ENCODE assay signal across 1 cellular context in the genomic region with DNA sequence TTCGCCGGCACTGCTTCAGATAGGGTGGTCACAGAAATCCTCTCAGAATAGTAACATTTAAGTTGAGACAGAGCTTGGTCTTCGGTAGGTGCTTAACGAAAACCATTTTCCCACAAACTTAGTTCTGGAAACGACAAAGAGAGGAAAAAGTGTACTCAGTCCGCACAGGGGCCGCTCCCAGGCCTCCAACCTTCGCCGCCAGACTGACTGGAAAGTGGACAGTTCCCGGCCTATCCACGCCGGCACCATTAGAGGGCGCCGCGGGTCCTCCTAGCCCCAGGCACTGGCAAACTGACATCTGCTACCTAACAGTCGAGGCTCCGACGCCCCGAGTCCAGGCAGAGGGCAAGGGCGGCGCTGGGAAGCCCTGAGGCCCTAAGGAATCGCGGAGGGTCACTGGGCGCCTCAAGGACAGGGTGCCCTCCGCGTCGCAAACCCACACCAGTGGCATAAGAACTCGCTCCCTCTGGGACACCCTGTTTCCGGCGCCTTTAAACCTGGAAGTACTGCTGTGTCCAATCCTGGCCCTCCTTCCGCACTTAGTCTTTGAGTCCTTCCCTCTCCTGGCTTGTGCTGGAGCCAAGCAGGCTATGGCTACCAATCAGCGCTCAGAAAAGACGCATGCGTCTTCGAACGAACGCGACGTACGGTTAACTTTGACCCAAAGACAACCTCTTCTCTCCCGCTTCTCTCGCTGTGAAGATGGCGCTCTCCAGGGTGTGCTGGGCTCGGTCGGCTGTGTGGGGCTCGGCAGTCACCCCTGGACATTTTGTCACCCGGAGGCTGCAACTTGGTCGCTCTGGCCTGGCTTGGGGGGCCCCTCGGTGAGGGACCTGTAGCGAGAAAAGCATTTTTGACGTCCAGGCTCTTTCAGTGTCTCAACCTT.
TF ChIP-seq lines count a peak whose summit lies in the region.

A gene with protein sequence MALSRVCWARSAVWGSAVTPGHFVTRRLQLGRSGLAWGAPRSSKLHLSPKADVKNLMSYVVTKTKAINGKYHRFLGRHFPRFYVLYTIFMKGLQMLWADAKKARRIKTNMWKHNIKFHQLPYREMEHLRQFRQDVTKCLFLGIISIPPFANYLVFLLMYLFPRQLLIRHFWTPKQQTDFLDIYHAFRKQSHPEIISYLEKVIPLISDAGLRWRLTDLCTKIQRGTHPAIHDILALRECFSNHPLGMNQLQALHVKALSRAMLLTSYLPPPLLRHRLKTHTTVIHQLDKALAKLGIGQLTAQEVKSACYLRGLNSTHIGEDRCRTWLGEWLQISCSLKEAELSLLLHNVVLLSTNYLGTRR (plus strand): TSS at position 673 of the 886 bp plus-strand sequence. CDS start 30 bp downstream, at position 703.

TF ChIP-seq in liver, 16 proteins besides CTCF, POLR2A, EP300 and RAD21 (continued from another document):
- TF ChIP-seq, protein P1, sequence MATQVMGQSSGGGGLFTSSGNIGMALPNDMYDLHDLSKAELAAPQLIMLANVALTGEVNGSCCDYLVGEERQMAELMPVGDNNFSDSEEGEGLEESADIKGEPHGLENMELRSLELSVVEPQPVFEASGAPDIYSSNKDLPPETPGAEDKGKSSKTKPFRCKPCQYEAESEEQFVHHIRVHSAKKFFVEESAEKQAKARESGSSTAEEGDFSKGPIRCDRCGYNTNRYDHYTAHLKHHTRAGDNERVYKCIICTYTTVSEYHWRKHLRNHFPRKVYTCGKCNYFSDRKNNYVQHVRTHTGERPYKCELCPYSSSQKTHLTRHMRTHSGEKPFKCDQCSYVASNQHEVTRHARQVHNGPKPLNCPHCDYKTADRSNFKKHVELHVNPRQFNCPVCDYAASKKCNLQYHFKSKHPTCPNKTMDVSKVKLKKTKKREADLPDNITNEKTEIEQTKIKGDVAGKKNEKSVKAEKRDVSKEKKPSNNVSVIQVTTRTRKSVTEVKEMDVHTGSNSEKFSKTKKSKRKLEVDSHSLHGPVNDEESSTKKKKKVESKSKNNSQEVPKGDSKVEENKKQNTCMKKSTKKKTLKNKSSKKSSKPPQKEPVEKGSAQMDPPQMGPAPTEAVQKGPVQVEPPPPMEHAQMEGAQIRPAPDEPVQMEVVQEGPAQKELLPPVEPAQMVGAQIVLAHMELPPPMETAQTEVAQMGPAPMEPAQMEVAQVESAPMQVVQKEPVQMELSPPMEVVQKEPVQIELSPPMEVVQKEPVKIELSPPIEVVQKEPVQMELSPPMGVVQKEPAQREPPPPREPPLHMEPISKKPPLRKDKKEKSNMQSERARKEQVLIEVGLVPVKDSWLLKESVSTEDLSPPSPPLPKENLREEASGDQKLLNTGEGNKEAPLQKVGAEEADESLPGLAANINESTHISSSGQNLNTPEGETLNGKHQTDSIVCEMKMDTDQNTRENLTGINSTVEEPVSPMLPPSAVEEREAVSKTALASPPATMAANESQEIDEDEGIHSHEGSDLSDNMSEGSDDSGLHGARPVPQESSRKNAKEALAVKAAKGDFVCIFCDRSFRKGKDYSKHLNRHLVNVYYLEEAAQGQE (IDR thresholded peaks at IDR 0.05): peak; percentile 83
- TF ChIP-seq FOXA1 (IDR thresholded peaks at IDR 0.05): no peak
